ENCODE assay signal across 22 cellular contexts in the genomic region with DNA sequence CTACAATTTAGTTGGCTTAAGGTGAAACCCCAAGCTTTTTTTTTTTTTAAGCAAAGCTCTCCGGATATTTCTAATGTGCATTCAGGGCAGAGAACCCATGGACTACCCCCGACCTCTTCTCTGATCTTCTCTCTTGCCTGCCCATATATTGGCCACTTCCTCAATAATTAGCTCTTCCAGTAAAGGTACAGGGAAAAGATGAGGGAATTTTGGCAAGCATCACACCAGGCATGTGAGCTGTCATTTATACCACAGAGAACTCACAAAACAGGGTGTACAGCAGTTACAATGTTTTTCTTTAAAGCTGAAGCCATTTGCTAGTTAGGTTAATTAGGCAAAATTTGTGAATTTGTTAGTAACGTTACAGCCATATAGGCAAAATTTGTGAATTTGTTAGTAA.
DNase-seq lines count a peak whose midpoint lies in the region; ATAC-seq and TF ChIP-seq lines count a peak whose summit lies in the region.
"Had no signal": no experiment of that assay in that cellular context is flagged by ENCODE, and none has a peak within 500 bp of the region (broad histone marks: within the 10 kb centered on the region; RNA-seq: fewer than 3 reads in every experiment).

No MANE protein-coding gene starts in this region.

- H3K4me1 ChIP-seq in left ventricle myocardium inferior (peaks cover 90% of the 10 kb centered on the region), psoas muscle (peaks cover 72% of the 10 kb centered on the region), spleen (peaks cover 4 to 35% (median 26%) of the 10 kb centered on the region in 6 donors)

- no peaks in the 10 kb centered on the region for H3K27me3 ChIP-seq in left ventricle myocardium inferior (ENCODE audit: low read depth)
- no peaks in the 10 kb centered on the region for H3K27me3 ChIP-seq in psoas muscle (ENCODE audit: insufficient read depth in 3 of 3, low read length in 2 of 3)
- no peaks in the 10 kb centered on the region for H3K27me3 ChIP-seq in spleen (replicated peaks in 1 of 7)
- H3K27me3 ChIP-seq: SJCRH30 had no signal

- WGBS in psoas muscle, 3 donors: 79 to 89% (median 80%) methylated on average over 3 of the region's 3 CpGs
- WGBS in spleen, 5 donors: 88 to 97% (median 94%) methylated on average over 3 of the region's 3 CpGs

- ATAC-seq in left cardiac atrium (no peak), psoas muscle (no peak), GM21381 (IDR thresholded peaks at IDR 0.05; ENCODE audit: unreplicated experiment) (no peak)

- H3K27ac ChIP-seq in left ventricle myocardium inferior (replicated peaks) (peak overlapping the region; percentile 76), psoas muscle (peak overlapping the region; percentile 62), spleen (no peak overlapping the region)
- H3K27ac ChIP-seq: SJCRH30 had no signal

- H3K36me3 ChIP-seq in left ventricle myocardium inferior (no peaks in the 10 kb centered on the region), psoas muscle (ENCODE audit: insufficient read depth in 1 of 2, low read depth in 1 of 2) (no peaks in the 10 kb centered on the region), spleen (no peaks in the 10 kb centered on the region)
- H3K36me3 ChIP-seq: SJCRH30 had no signal

- peaks cover 64% of the 10 kb centered on the region for H3K4me1 Mint-ChIP-seq in endothelial cell (ENCODE audit: unreplicated experiment)

- no peak overlapping the region for H3K4me3 Mint-ChIP-seq in endothelial cell (ENCODE audit: unreplicated experiment)
- H3K4me3 Mint-ChIP-seq: CD14-positive monocyte, IgD-negative memory B cell had no signal

- intact Hi-C loops in left ventricle myocardium inferior (cut with micrococcal nuclease) (no loop called here), left cardiac atrium (cut with DNase I) (loop anchor here in 1 of 2 donors (5.0 kb wide), 1 partner anchor 73 kb away; the partner anchor contains the start of gene GAB1), psoas muscle (cut with DNase I) (no loop called here), spleen (cut with DNase I; ENCODE audit: low total_unique reads) (no loop called here)

- no peaks in the 10 kb centered on the region for H3K9me3 ChIP-seq in left ventricle myocardium inferior (replicated peaks)
- no peaks in the 10 kb centered on the region for H3K9me3 ChIP-seq in psoas muscle
- no peaks in the 10 kb centered on the region for H3K9me3 ChIP-seq in spleen
- H3K9me3 ChIP-seq: SJCRH30 had no signal

- H3K27me3 Mint-ChIP-seq in endothelial cell (ENCODE audit: unreplicated experiment): peaks cover 6% of the 10 kb centered on the region
- H3K27me3 Mint-ChIP-seq: IgD-negative memory B cell had no signal

- peaks cover 3% of the 10 kb centered on the region for H3K36me3 Mint-ChIP-seq in endothelial cell (ENCODE audit: low read depth, unreplicated experiment)

- H3K9me3 Mint-ChIP-seq in endothelial cell (ENCODE audit: unreplicated experiment): no peaks in the 10 kb centered on the region
- H3K9me3 Mint-ChIP-seq: IgD-negative memory B cell had no signal

- TF ChIP-seq POLR2A in spleen (IDR thresholded peaks at IDR 0.05): no peak

- peak overlapping the region; percentile 71 for H3K27ac Mint-ChIP-seq in endothelial cell (ENCODE audit: unreplicated experiment)
- H3K27ac Mint-ChIP-seq: CD14-positive monocyte, IgD-negative memory B cell had no signal

- no peak for DNase-seq in left ventricle myocardium inferior
- DNase-seq in left cardiac atrium: no peak
- DNase-seq in endothelial cell (ENCODE audit: low spot score): no peak
- DNase-seq in psoas muscle: no peak
- DNase-seq in spleen: no peak
- DNase-seq in NCI-H146 treated with DMSO at 0.1 percent for 48 hours (lab: John Stamatoyannopoulos, UW; ENCODE audit: unreplicated experiment): no peak
- DNase-seq in 8988T: no peak
- DNase-seq: AML-193, DMS53, EL, GF-D8, Karpas-422, MV-4-11, NCI-H1694 treated with DMSO at 0.1 percent for 48 hours, NCI-H2081 treated with DMSO at 0.1 percent for 48 hours, NCI-H2171 treated with DMSO at 0.1 percent for 48 hours, NCI-H526, OCI-M1, SJCRH30 had no signal

- no peak for TF ChIP-seq CTCF in left ventricle myocardium inferior (IDR thresholded peaks at IDR 0.05; ENCODE audit: borderline replicate concordance)
- TF ChIP-seq CTCF in endothelial cell (IDR thresholded peaks at IDR 0.05; ENCODE audit: unreplicated experiment): no peak
- TF ChIP-seq CTCF in psoas muscle (IDR thresholded peaks at IDR 0.05): no peak
- no peak for TF ChIP-seq CTCF in spleen (IDR thresholded peaks at IDR 0.05 in 8 of 11, conservative IDR thresholded peaks at IDR 0.05 in 3 of 11)

- H3K4me3 ChIP-seq in left ventricle myocardium inferior (no peak overlapping the region), psoas muscle (no peak overlapping the region), spleen (no peak overlapping the region)
- H3K4me3 ChIP-seq: SJCRH30 had no signal

Comparison
In these comparisons a context has a peak if more than half of its experiments do, and no peak if none do; other contexts are left out.
1. H3K27ac ChIP-seq: peak in left ventricle myocardium inferior (single experiment) and psoas muscle (single experiment); none in spleen (0 of 8).